In genomic region chr11:120327311-120327710, GRCh38 we compare ENCODE assay signal across 23 cellular contexts. TPM values are rescaled to one million over a fixed set of nuclear protein-coding genes. Genes with fewer than 3 reads are reported as not detected.
DNase-seq lines count a peak whose midpoint lies in the region; ATAC-seq and TF ChIP-seq lines count a peak whose summit lies in the region.
"Had no signal": no experiment of that assay in that cellular context is flagged by ENCODE, and none has a peak within 500 bp of the region (broad histone marks: within the 10 kb centered on the region; RNA-seq: fewer than 3 reads in every experiment).

No MANE protein-coding gene starts in this region.

- no peak overlapping the region for H3K9ac ChIP-seq in SK-N-SH

- no peak for TF ChIP-seq RAD21 in SK-N-SH (IDR thresholded peaks at IDR 0.05; ENCODE audit: low read length)

- H4K20me1 ChIP-seq in SK-N-SH (ENCODE audit: insufficient read depth) (no peaks in the 10 kb centered on the region), hepatocyte (ENCODE audit: insufficient read depth, poor library complexity, severe bottlenecking) (no peaks in the 10 kb centered on the region)

- POLR2A ChIA-PET in SK-N-SH (lab: Yijun Ruan, JAX) = interaction anchor here (0.6 kb wide), 1 partner anchor 137 kb away, joined by 3 read pairs; no protein-coding TSS in a partner anchor

- H2AFZ ChIP-seq in SK-N-SH (ENCODE audit: low read depth) (no peak overlapping the region), hepatocyte (no peak overlapping the region)

- H3K4me3 ChIP-seq in SK-N-SH (ENCODE audit: low read depth in 2 of 2, low read length in 1 of 2) (no peak overlapping the region), hepatocyte (no peak overlapping the region), tibial artery (no peak overlapping the region)
- H3K4me3 ChIP-seq: HAP-1, K562, SJSA1 had no signal

- H3K4me1 ChIP-seq in SK-N-SH (ENCODE audit: control insufficient read depth in 1 of 2, insufficient read depth in 2 of 2, low read depth in 1 of 2, low read length in 1 of 2) = peaks cover 9 to 39% of the 10 kb centered on the region in 2 experiments
- peaks cover 32% of the 10 kb centered on the region for H3K4me1 ChIP-seq in hepatocyte (ENCODE audit: insufficient read depth)
- peaks cover 0 to 46% (median 34%) of the 10 kb centered on the region in 4 donors for H3K4me1 ChIP-seq in tibial artery

- TF ChIP-seq EP300 in SK-N-SH (IDR thresholded peaks at IDR 0.05; ENCODE audit: borderline replicate concordance in 1 of 2, low read depth in 1 of 2, low read length in 1 of 2) = no peak

- H3K9me2 ChIP-seq in SK-N-SH = no peaks in the 10 kb centered on the region
- H3K9me2 ChIP-seq in hepatocyte (replicated peaks; ENCODE audit: insufficient read depth) = no peaks in the 10 kb centered on the region

- H3K4me2 ChIP-seq in SK-N-SH (peak overlapping the region; percentile 23; the same call in 1 of the 2 replicates), hepatocyte (peak overlapping the region; percentile 82)

- TF ChIP-seq CTCF in SK-N-SH (IDR thresholded peaks at IDR 0.05) (no peak), VCaP (conservative IDR thresholded peaks at IDR 0.05) (no peak), hepatocyte (IDR thresholded peaks at IDR 0.05; ENCODE audit: poor library complexity) (no peak), tibial artery (IDR thresholded peaks at IDR 0.05) (no peak)

- peaks cover 34% of the 10 kb centered on the region for H3K79me2 ChIP-seq in SK-N-SH (ENCODE audit: insufficient read depth)
- H3K79me2 ChIP-seq in hepatocyte = peaks cover 2% of the 10 kb centered on the region

- CTCF ChIA-PET in SK-N-SH (lab: Yijun Ruan, JAX) = interaction anchor here (1.6 to 3.5 kb wide), 3 partner anchors 9 to 27 kb away, joined by 6 to 29 read pairs (median 8); partner anchors contain the start of gene ARHGEF12

- ATAC-seq in SK-N-SH treated with all-trans-retinoic acid at 6 μM for 48 hours = no peak
- ATAC-seq: activated CD8-positive, alpha-beta memory T cell treated with anti-CD3 and anti-CD28 coated beads, Interleukin-2, amount 10 ng/mL, durations not matched to agents 7 days and 5 days; K562 had no signal

- no peak for DNase-seq in SK-N-SH
- no peak for DNase-seq in hepatocyte (ENCODE audit: low spot score)
- no peak for DNase-seq in tibial artery
- DNase-seq in A172 (ENCODE audit: low spot score) = no peak
- no peak for DNase-seq in NCI-H2081 (lab: John Stamatoyannopoulos, UW)
- DNase-seq in SW480 (ENCODE audit: low spot score) = no peak
- DNase-seq: 8988T; activated CD8-positive, alpha-beta memory T cell treated with anti-CD3 and anti-CD28 coated beads, Interleukin-2, amount 10 ng/mL, durations not matched to agents 7 days and 5 days; activated effector memory CD4-positive, alpha-beta T cell treated with Interleukin-2 at 50 U/mL for 16 hours; amygdala; GF-D8; kidney glomerular epithelial cell; NCI-H1048; NCI-H2029 treated with DMSO at 0.1 percent for 48 hours; NCI-H510A; stimulated activated CD4-positive, alpha-beta T cell treated with anti-CD3 and anti-CD28 coated beads, Interleukin-4, amount 100 ng/mL, for 1 hour; T-helper 9 cell had no signal

- H3K27me3 ChIP-seq in SK-N-SH (ENCODE audit: insufficient read depth) (no peaks in the 10 kb centered on the region), hepatocyte (no peaks in the 10 kb centered on the region), tibial artery (no peaks in the 10 kb centered on the region)
- H3K27me3 ChIP-seq: SJSA1 had no signal

- peaks cover 29% of the 10 kb centered on the region for H3F3A ChIP-seq in SK-N-SH (replicated peaks; ENCODE audit: insufficient read depth)

- 97% methylated on average over 4 of the region's 4 CpGs for WGBS in SK-N-SH (ENCODE audit: low lambda C conversion rate)
- 85% methylated on average over 4 of the region's 4 CpGs for WGBS in hepatocyte (ENCODE audit: low lambda C conversion rate, missing lambda C conversion rate)

- H3K36me3 ChIP-seq in SK-N-SH (replicated peaks in 1 of 2; ENCODE audit: control insufficient read depth in 1 of 2, insufficient read depth in 2 of 2, low read length in 1 of 2) (peaks cover 10 to 15% of the 10 kb centered on the region in 2 experiments), hepatocyte (replicated peaks; ENCODE audit: insufficient read depth, low read depth) (no peaks in the 10 kb centered on the region), tibial artery (peaks cover 7 to 17% (median 14%) of the 10 kb centered on the region in 3 donors)

- intact Hi-C loops in tibial artery (cut with DNase I; ENCODE audit: low total_unique reads) = no loop called here

- H3K27ac ChIP-seq in SK-N-SH (ENCODE audit: low read depth in 2 of 2, low read length in 1 of 2) (no peak overlapping the region), VCaP (peak overlapping the region; percentile 97), hepatocyte (peak overlapping the region; percentile 88), tibial artery (peak overlapping the region; percentile 98)
- H3K27ac ChIP-seq: SJSA1 had no signal

- no peaks in the 10 kb centered on the region for H3K9me3 ChIP-seq in SK-N-SH
- no peaks in the 10 kb centered on the region for H3K9me3 ChIP-seq in hepatocyte (ENCODE audit: low read depth)
- H3K9me3 ChIP-seq in tibial artery = no peaks in the 10 kb centered on the region
- H3K9me3 ChIP-seq: HAP-1, SJSA1 had no signal

TF ChIP-seq in SK-N-SH, 30 proteins besides CTCF, POLR2A, EP300 and RAD21:
- TF ChIP-seq JUND (IDR thresholded peaks at IDR 0.05) = no peak

TF ChIP-seq in SK-N-SH treated with all-trans-retinoic acid at 6 μM for 48 hours, 23 proteins besides CTCF, POLR2A, EP300 and RAD21:
- TF ChIP-seq ARNTL (CRISPR knock-in tag; IDR thresholded peaks at IDR 0.05; ENCODE audit: borderline replicate concordance, low read depth) (no peak), RARB (CRISPR knock-in tag; IDR thresholded peaks at IDR 0.05) (no peak), SNAI2 (CRISPR knock-in tag; IDR thresholded peaks at IDR 0.05) (no peak), ZNF565 (CRISPR knock-in tag; conservative IDR thresholded peaks at IDR 0.05; ENCODE audit: low read depth) (no peak)
TF ChIP-seq in SK-N-SH treated with all-trans-retinoic acid at 6 μM for 48 hours: peak in this region for 0.

RNA-seq across cellular contexts. Expression of gene TLCD5, which starts 2.2 kb away (rescaled TPM):
- 12.7 and 18.7 TPM in 2 replicates for polyA plus RNA-seq in SK-N-SH (2012; rRNA removed)
- polyA plus RNA-seq in SK-N-SH (2012; cell fraction: cytosol; rRNA removed) = 14.6 and 15.1 TPM in 2 replicates
- 23.2 and 40.2 TPM in 2 replicates for polyA plus RNA-seq in SK-N-SH (2012; cell fraction: nucleus; rRNA removed)
- 9.0 and 10.7 TPM in 2 replicates for total RNA-seq in hepatocyte
- 8.7 and 10.3 TPM in 2 replicates for polyA plus RNA-seq in hepatocyte
- 7.1 and 7.3 TPM in 2 replicates for total RNA-seq in A172 (2014; rRNA removed; shearing (Covaris generic))
- polyA plus RNA-seq: CD14-positive monocyte had no signal

RNA-seq across cellular contexts. Expression of gene ARHGEF12, which starts 8.9 kb away (rescaled TPM):
- 12.3 and 15.9 TPM in 2 replicates for polyA plus RNA-seq in SK-N-SH (2012; rRNA removed)
- 20.8 and 21.6 TPM in 2 replicates for polyA plus RNA-seq in SK-N-SH (2012; cell fraction: cytosol; rRNA removed)
- polyA plus RNA-seq in SK-N-SH (2012; cell fraction: nucleus; rRNA removed) = 12.4 and 23.6 TPM in 2 replicates
- 69.9 and 75.1 TPM in 2 replicates for total RNA-seq in hepatocyte
- polyA plus RNA-seq in hepatocyte = 21.2 and 22.9 TPM in 2 replicates
- total RNA-seq in A172 (2014; rRNA removed; shearing (Covaris generic)) = 18.9 and 29.4 TPM in 2 replicates

Comparison
In these comparisons a context has a peak if more than half of its experiments do, and no peak if none do; other contexts are left out.
1. H3K27ac ChIP-seq: peak in VCaP (single experiment), hepatocyte (single experiment) and tibial artery (2 of 2); none in SK-N-SH (0 of 2).